ENCODE assay signal across 10 cellular contexts in genomic region chr15:66294932-66295235, GRCh38. TPM values are rescaled to one million over a fixed set of nuclear protein-coding genes. Genes with fewer than 3 reads are reported as not detected.
A peak's percentile ranks its signal among the peaks of the same experiment; 100 is the strongest.
DNase-seq lines count a peak whose midpoint lies in the region; ATAC-seq, FAIRE-seq and TF ChIP-seq lines count a peak whose summit lies in the region.
"Had no signal": no experiment of that assay in that cellular context is flagged by ENCODE, and none has a peak within 500 bp of the region (broad histone marks: within the 10 kb centered on the region; RNA-seq: fewer than 3 reads in every experiment).

No MANE protein-coding gene starts in this region.

- CTCF ChIA-PET in GM12878 (lab: Yijun Ruan, JAX), result interaction anchor here (0.6 to 9.7 kb wide), 6 partner anchors 61 to 432 kb away, joined by 3 to 103 read pairs (median 3); partner anchors contain the start of genes SNAPC5 and TIPIN
- CTCF ChIA-PET in naive thymus-derived CD4-positive, alpha-beta T cell (lab: Charles Lee), result interaction anchor here (0.6 to 2.2 kb wide), 2 partner anchors 204 to 515 kb away, joined by 3 to 9 read pairs; no protein-coding TSS in a partner anchor

- no peaks in the 10 kb centered on the region for H3K27me3 ChIP-seq in BE2C
- H3K27me3 ChIP-seq in GM12878 (replicated peaks in 1 of 2; ENCODE audit: control insufficient read depth in 2 of 2, insufficient read depth in 2 of 2, low read length in 1 of 2), result no peaks in the 10 kb centered on the region
- H3K27me3 ChIP-seq in naive thymus-derived CD4-positive, alpha-beta T cell (ENCODE audit: control insufficient read depth in 2 of 2, insufficient read depth in 2 of 2, low read length in 2 of 2), result no peaks in the 10 kb centered on the region

- H2AFZ ChIP-seq in GM12878 (ENCODE audit: control insufficient read depth, low read depth, low read length), result peak overlapping the region; percentile 31

- SMC1A ChIA-PET in GM12878 (lab: Charles Lee; ENCODE audit: uncharacterized antibody, unreplicated experiment), result interaction anchor here (0.6 to 4.4 kb wide), 14 partner anchors 9 to 593 kb away, joined by 3 to 24 read pairs (median 4); partner anchors contain the start of genes MAP2K1, RAB11A and SNAPC5

- no peak for ATAC-seq in GM12878
- ATAC-seq in naive thymus-derived CD4-positive, alpha-beta T cell, result no peak
- ATAC-seq in HG03025 (IDR thresholded peaks at IDR 0.05; ENCODE audit: low FRiP score, unreplicated experiment), result no peak

- no TSS peak for BruUV-seq in GM12878 (replicated peaks; lab: Mats Ljungman, UMichigan)

- FAIRE-seq in GM12878 (lab: Jason Lieb, UNC), result no peak

- H3K36me3 ChIP-seq in BE2C, result peaks cover 3% of the 10 kb centered on the region; the same call in 1 of the 2 replicates
- peaks cover 0 to 3% of the 10 kb centered on the region in 2 experiments; a peak in 1 of 4 replicates for H3K36me3 ChIP-seq in GM12878 (ENCODE audit: control insufficient read depth in 2 of 2, insufficient read depth in 2 of 2, low read length in 1 of 2)
- H3K36me3 ChIP-seq in naive thymus-derived CD4-positive, alpha-beta T cell (ENCODE audit: control insufficient read depth in 2 of 3, insufficient read depth in 3 of 3, low read length in 3 of 3), result no peaks in the 10 kb centered on the region
- H3K36me3 ChIP-seq: WERI-Rb-1 had no signal

- peak overlapping the region; percentile 76 for H3K27ac ChIP-seq in GM12878 (ENCODE audit: control insufficient read depth, insufficient read depth)
- peak overlapping the region; percentile 84 for H3K27ac ChIP-seq in naive thymus-derived CD4-positive, alpha-beta T cell (ENCODE audit: low read depth, low read length)

- peak overlapping the region; percentile 65 for H3K9ac ChIP-seq in GM12878 (ENCODE audit: control insufficient read depth, insufficient read depth, low read length)

- H3K4me3 ChIP-seq in BE2C (ENCODE audit: low read depth, low read length), result peak overlapping the region; percentile 72
- H3K4me3 ChIP-seq in GM12878, result peak overlapping the region; percentile 71
- H3K4me3 ChIP-seq in naive thymus-derived CD4-positive, alpha-beta T cell (ENCODE audit: low read length), result no peak overlapping the region
- no peak overlapping the region for H3K4me3 ChIP-seq in lower leg skin (ENCODE audit: low read depth, poor library complexity, severe bottlenecking)

- DNase-seq in BE2C (no peak), HPDE6-E6E7 (ENCODE audit: extremely low spot score) (peak; percentile 11), GM12878 (ENCODE audit: low read depth, low spot score) (no peak), ecto neural progenitor cell (ENCODE audit: low spot score) (no peak), medulla oblongata (ENCODE audit: extremely low spot score) (no peak), lower leg skin (ENCODE audit: low spot score in 2 of 2) (no peak)
- DNase-seq in naive thymus-derived CD4-positive, alpha-beta T cell, result no peak
- DNase-seq: WERI-Rb-1 had no signal

- peaks cover 22 to 57% (median 48%) of the 10 kb centered on the region in 7 donors for H3K4me1 Mint-ChIP-seq in naive thymus-derived CD4-positive, alpha-beta T cell

- RAD21 ChIA-PET in GM12878 (lab: Charles Lee; ENCODE audit: unreplicated experiment), result interaction anchor here (1.0 to 2.6 kb wide), 9 partner anchors 91 to 1366 kb away, joined by 3 to 20 read pairs (median 4); partner anchors contain the start of genes MAP2K1, RPL4, SNAPC5 and ZWILCH

- peak overlapping the region; percentile 85 to 97 (median 94) for H3K27ac Mint-ChIP-seq in naive thymus-derived CD4-positive, alpha-beta T cell

- H3K4me1 ChIP-seq in BE2C (peaks cover 14% of the 10 kb centered on the region; the same call in 1 of the 2 replicates), GM12878 (ENCODE audit: control insufficient read depth, insufficient read depth, low read length) (peaks cover 3% of the 10 kb centered on the region; the same call in 1 of the 2 replicates)
- H3K4me1 ChIP-seq in naive thymus-derived CD4-positive, alpha-beta T cell (ENCODE audit: control insufficient read depth in 2 of 2, insufficient read depth in 2 of 2, low read length in 2 of 2), result peaks cover 13 to 31% of the 10 kb centered on the region in 2 donors

- TF ChIP-seq POLR2A in GM12878 (IDR thresholded peaks at IDR 0.05; ENCODE audit: low read depth, low read length), result no peak
- no peak for TF ChIP-seq POLR2A in lower leg skin (IDR thresholded peaks at IDR 0.05)

- 0% methylated on average over 3 of the region's 3 CpGs for WGBS in GM12878 (ENCODE audit: insufficient coverage, insufficient replicate concordance, low lambda C conversion rate, missing lambda C conversion rate)
- 36 to 45% methylated on average over 3 of the region's 3 CpGs for WGBS in lower leg skin, 2 donors

- no peaks in the 10 kb centered on the region for H4K20me1 ChIP-seq in GM12878 (ENCODE audit: control insufficient read depth, insufficient read depth)

- H3K9me3 Mint-ChIP-seq in naive thymus-derived CD4-positive, alpha-beta T cell, result no peaks in the 10 kb centered on the region

- peak overlapping the region; percentile 82 to 93 (median 89) for H3K4me3 Mint-ChIP-seq in naive thymus-derived CD4-positive, alpha-beta T cell

- no peak for TF ChIP-seq RAD21 in GM12878 (IDR thresholded peaks at IDR 0.05; ENCODE audit: insufficient read depth, low read depth, low read length)

- peak overlapping the region; percentile 32 for H3K4me2 ChIP-seq in GM12878 (ENCODE audit: control insufficient read depth, insufficient read depth)

- TF ChIP-seq CTCF in BE2C (IDR thresholded peaks at IDR 0.05; ENCODE audit: low read depth, low read length), result no peak
- TF ChIP-seq CTCF in GM12878 (IDR thresholded peaks at IDR 0.05 in 2 of 3, conservative IDR thresholded peaks at IDR 0.05 in 1 of 3; ENCODE audit: control insufficient read depth in 2 of 3, extremely low read depth in 1 of 3, insufficient read depth in 1 of 3, low read depth in 3 of 3, low read length in 3 of 3), result no peak
- no peak for TF ChIP-seq CTCF in lower leg skin (IDR thresholded peaks at IDR 0.05)

- no peak for TF ChIP-seq EP300 in GM12878 (IDR thresholded peaks at IDR 0.05; ENCODE audit: borderline replicate concordance in 1 of 2, control insufficient read depth in 1 of 2, low read depth in 2 of 2, low read length in 2 of 2)

- intact Hi-C loops in GM12878 (cut with micrococcal nuclease; ENCODE audit: unreplicated experiment), result loop anchor here (5.0 kb wide), 1 partner anchor 202 kb away; the partner anchor contains the start of gene SNAPC5
- intact Hi-C loops in naive thymus-derived CD4-positive, alpha-beta T cell (cut with micrococcal nuclease), result loop anchor here (1.0 to 10.0 kb wide), 7 partner anchors 43 to 990 kb away; partner anchors contain the start of genes INTS14 (in 1 of the 2), MEGF11 (in 1 of the 2), RAB11A (in 1 of the 2) and RNU5B-1 (in 1 of the 2)
- intact Hi-C loops in lower leg skin (cut with DNase I; ENCODE audit: low total_unique reads), result no loop called here

- H3K27me3 Mint-ChIP-seq in naive thymus-derived CD4-positive, alpha-beta T cell, result no peaks in the 10 kb centered on the region

- H3K9me3 ChIP-seq in BE2C (no peaks in the 10 kb centered on the region), GM12878 (replicated peaks; ENCODE audit: control insufficient read depth, insufficient read depth, low read length) (no peaks in the 10 kb centered on the region)
- H3K9me3 ChIP-seq in naive thymus-derived CD4-positive, alpha-beta T cell (ENCODE audit: control insufficient read depth in 2 of 3, low read length in 3 of 3), result no peaks in the 10 kb centered on the region

- in situ Hi-C loops in GM12878 (cut with MboI), result no loop called here

- H3K36me3 Mint-ChIP-seq in naive thymus-derived CD4-positive, alpha-beta T cell, result peaks cover 0 to 8% (median 4%) of the 10 kb centered on the region in 5 donors

- POLR2A ChIA-PET in GM12878 (lab: Charles Lee), result interaction anchor here (0.5 to 1.4 kb wide), 9 partner anchors 64 to 684 kb away, joined by 3 to 8 read pairs (median 3); partner anchors contain the start of genes INTS14, RAB11A, RPL4 and ZWILCH
- POLR2A ChIA-PET in naive thymus-derived CD4-positive, alpha-beta T cell (lab: Charles Lee), result interaction anchor here (0.7 to 3.4 kb wide), 3 partner anchors 202 to 210 kb away, joined by 3 to 13 read pairs (median 6); partner anchors contain the start of genes RPL4, SNAPC5 and ZWILCH

- peaks cover 28% of the 10 kb centered on the region for H3K79me2 ChIP-seq in GM12878 (ENCODE audit: control insufficient read depth, insufficient read depth, low read length)

RNA-seq across cellular contexts. Expression of gene DIS3L, which starts 1.5 kb away (rescaled TPM):
- polyA plus RNA-seq in BE2C (2012; ENCODE audit: insufficient read depth, insufficient read length, low read depth), result 13.8 TPM
- total RNA-seq in GM12878 (2013; cell fraction: nucleolus; rRNA removed), result 49.8 and 50.4 TPM in 2 replicates
- total RNA-seq in GM12878 (2014; rRNA removed) (23.2 and 27.2 TPM in 2 replicates), GM12878 (2014; rRNA removed; fragmentation: Illumina TruSeq; extraction: Trizol) (31.0 and 31.9 TPM in 2 replicates), GM12878 (2021) (22.8 and 24.0 TPM in 2 replicates), lower leg skin (10 to 100 TPM; 12.9 to 19.7 (median 17.1) TPM)
- 11.4 TPM for polyA plus RNA-seq in GM12878 (2011; ENCODE audit: low read depth)
- polyA plus RNA-seq in GM12878 (2011; rRNA removed) (27.8 and 41.2 TPM in 2 replicates), GM12878 (2014; fragmentation: Illumina TruSeq; extraction: Trizol) (28.0 and 31.3 TPM in 2 replicates), GM12878 (2014; fragmentation: Nextera tagmentation; extraction: Ambion mirVana) (10 to 100 TPM in 1 of 2 experiments, 1 to 10 TPM in 1; 7.6 to 12.8 TPM), GM12878 (2014; rRNA removed) (22.2 and 24.0 TPM in 2 replicates), GM12878 (2016; fragmentation: Nextera tagmentation; extraction: Ambion mirVana) (10 to 100 TPM; 31.6 to 33.7 TPM)
- polyA plus RNA-seq in GM12878 (2011; cell fraction: cytosol; rRNA removed), result 11.7 and 12.6 TPM in 2 replicates
- 8.4 and 17.9 TPM in 2 replicates for polyA plus RNA-seq in GM12878 (2011; cell fraction: nucleus; rRNA removed)
- 8.5 and 10.8 TPM in 2 replicates for polyA plus RNA-seq in GM12878 (2012)
- polyA minus RNA-seq in GM12878 (2011; rRNA and poly(A)+ RNA removed), result 29.3 and 62.8 TPM in 2 replicates
- polyA minus RNA-seq in GM12878 (2011; cell fraction: cytosol; rRNA and poly(A)+ RNA removed), result 9.5 and 15.9 TPM in 2 replicates
- polyA minus RNA-seq in GM12878 (2011; cell fraction: nucleus; rRNA and poly(A)+ RNA removed), result 13.7 and 24.4 TPM in 2 replicates
- 10 to 100 TPM; 34.3 to 40.2 (median 38.1) TPM for total RNA-seq in naive thymus-derived CD4-positive, alpha-beta T cell
- polyA plus RNA-seq in naive thymus-derived CD4-positive, alpha-beta T cell, result 10 to 100 TPM; 25.3 to 48.8 TPM

RNA-seq across cellular contexts. Expression of gene MEGF11, which starts 41.3 kb away (rescaled TPM):
- 9.6 TPM for polyA plus RNA-seq in BE2C (2012; ENCODE audit: insufficient read depth, insufficient read length, low read depth)
- 0.29 and 2.2 TPM in 2 replicates for total RNA-seq in GM12878 (2013; cell fraction: nucleolus; rRNA removed)
- total RNA-seq in GM12878 (2014; rRNA removed) (0.76 and 1.3 TPM in 2 replicates), GM12878 (2014; rRNA removed; fragmentation: Illumina TruSeq; extraction: Trizol) (0.18 and 0.49 TPM in 2 replicates), GM12878 (2021) (0.33 and 0.64 TPM in 2 replicates), lower leg skin (10 to 100 TPM in 1 of 4 donors, 1 to 10 TPM in 2, under 1 TPM in 1; 0.97 to 10.6 (median 4.0) TPM)
- 0.09 TPM for polyA plus RNA-seq in GM12878 (2011; ENCODE audit: low read depth)
- polyA plus RNA-seq in GM12878 (2011; rRNA removed) (1.3 and 1.7 TPM in 2 replicates), GM12878 (2014; fragmentation: Illumina TruSeq; extraction: Trizol) (0.27 and 0.37 TPM in 2 replicates), GM12878 (2014; fragmentation: Nextera tagmentation; extraction: Ambion mirVana) (under 1 TPM; 0.03 to 0.84 TPM), GM12878 (2014; rRNA removed) (0.22 and 0.46 TPM in 2 replicates), GM12878 (2016; fragmentation: Nextera tagmentation; extraction: Ambion mirVana) (under 1 TPM; 0.49 to 0.78 TPM)
- polyA plus RNA-seq in GM12878 (2011; cell fraction: cytosol; rRNA removed), result 0.88 and 1.9 TPM in 2 replicates
- 2.9 and 4.6 TPM in 2 replicates for polyA plus RNA-seq in GM12878 (2011; cell fraction: nucleus; rRNA removed)
- 1.0 and 1.1 TPM in 2 replicates for polyA plus RNA-seq in GM12878 (2012)
- 1.2 and 4.3 TPM in 2 replicates for polyA minus RNA-seq in GM12878 (2011; rRNA and poly(A)+ RNA removed)
- polyA minus RNA-seq in GM12878 (2011; cell fraction: cytosol; rRNA and poly(A)+ RNA removed), result not detected in 2 replicates
- 2.3 and 3.7 TPM in 2 replicates for polyA minus RNA-seq in GM12878 (2011; cell fraction: nucleus; rRNA and poly(A)+ RNA removed)
- not detected for total RNA-seq in naive thymus-derived CD4-positive, alpha-beta T cell
- under 1 TPM in 1 of 2 donors, not detected in 1; 0.45 TPM for polyA plus RNA-seq in naive thymus-derived CD4-positive, alpha-beta T cell
- total RNA-seq: mononuclear cell had no signal

Comparison
In these comparisons a context has a peak if more than half of its experiments do, and no peak if none do; other contexts are left out.
1. H3K4me3 ChIP-seq: peak in BE2C (single experiment) and GM12878 (single experiment); none in naive thymus-derived CD4-positive, alpha-beta T cell (single experiment) and lower leg skin (single experiment).